In genomic region chr1:33497410-33497809, GRCh38 we compare ENCODE assay signal across 1 cellular context.
TF ChIP-seq lines count a peak whose summit lies in the region.

No MANE protein-coding gene starts in this region.

TF ChIP-seq in HepG2, 621 proteins besides CTCF, POLR2A, EP300 and RAD21 (continued from another document and continues in another):
- no peak for TF ChIP-seq ZNF407 (CRISPR knock-in tag; IDR thresholded peaks at IDR 0.05; ENCODE audit: not compliant biosample characterization)
- TF ChIP-seq ZNF33A (CRISPR knock-in tag; IDR thresholded peaks at IDR 0.05; ENCODE audit: borderline replicate concordance): no peak
- TF ChIP-seq TFAP4 (IDR thresholded peaks at IDR 0.05; ENCODE audit: borderline replicate concordance, low read depth): peak; percentile 36; the same call in 1 of the 2 replicates
- TF ChIP-seq SMYD3 (CRISPR knock-in tag; IDR thresholded peaks at IDR 0.05): no peak
- no peak for TF ChIP-seq KDM1A (CRISPR knock-in tag; IDR thresholded peaks at IDR 0.05)
- no peak for TF ChIP-seq ZNF350 (CRISPR knock-in tag; IDR thresholded peaks at IDR 0.05; ENCODE audit: borderline replicate concordance, low read depth)
- TF ChIP-seq RXRB (CRISPR knock-in tag; IDR thresholded peaks at IDR 0.05; ENCODE audit: borderline replicate concordance): 0 out of 2 replicates have a peak, but pooled peaks have one; percentile 8
- TF ChIP-seq KAT2B (IDR thresholded peaks at IDR 0.05; ENCODE audit: borderline replicate concordance, low read depth, low read length): no peak
- no peak for TF ChIP-seq ZXDC (CRISPR knock-in tag; IDR thresholded peaks at IDR 0.05)
- peak; percentile 22; the same call in 1 of the 2 replicates for TF ChIP-seq PITX1 (CRISPR knock-in tag; IDR thresholded peaks at IDR 0.05)
- TF ChIP-seq ARNT (IDR thresholded peaks at IDR 0.05): no peak
- TF ChIP-seq MAFF (IDR thresholded peaks at IDR 0.05; ENCODE audit: low read depth, low read length): no peak
- TF ChIP-seq AFF4 (CRISPR knock-in tag; IDR thresholded peaks at IDR 0.05): no peak
- TF ChIP-seq MXI1 (IDR thresholded peaks at IDR 0.05; ENCODE audit: borderline replicate concordance, low read depth, low read length): 0 out of 3 replicates have a peak, but pooled peaks have one; percentile 29
- TF ChIP-seq ZNF790 (CRISPR knock-in tag; IDR thresholded peaks at IDR 0.05; ENCODE audit: borderline replicate concordance): no peak
- no peak for TF ChIP-seq ZNF772 (CRISPR knock-in tag; IDR thresholded peaks at IDR 0.05)
- no peak for TF ChIP-seq ZNF232 (CRISPR knock-in tag; IDR thresholded peaks at IDR 0.05; ENCODE audit: borderline replicate concordance)
- TF ChIP-seq GLMP (CRISPR knock-in tag; IDR thresholded peaks at IDR 0.05; ENCODE audit: borderline replicate concordance): no peak
- no peak for TF ChIP-seq HNRNPLL (IDR thresholded peaks at IDR 0.05; ENCODE audit: low read depth, low read length, poor library complexity, severe bottlenecking)
- TF ChIP-seq ZNF205 (CRISPR knock-in tag; IDR thresholded peaks at IDR 0.05): no peak
- no peak for TF ChIP-seq KLF9 (CRISPR knock-in tag; IDR thresholded peaks at IDR 0.05; ENCODE audit: low read depth)
- no peak for TF ChIP-seq SKIL (CRISPR knock-in tag; IDR thresholded peaks at IDR 0.05; ENCODE audit: borderline replicate concordance)
- peak; percentile 28; the same call in 1 of the 2 replicates for TF ChIP-seq MNT (IDR thresholded peaks at IDR 0.05)
- no peak for TF ChIP-seq ZNF720 (CRISPR knock-in tag; IDR thresholded peaks at IDR 0.05)
- TF ChIP-seq ZSCAN12 (CRISPR knock-in tag; IDR thresholded peaks at IDR 0.05): no peak
- peak; percentile 60; the same call in 1 of the 2 replicates for TF ChIP-seq TGIF2 (CRISPR knock-in tag; IDR thresholded peaks at IDR 0.05)
- no peak for TF ChIP-seq ZNF30 (CRISPR knock-in tag; IDR thresholded peaks at IDR 0.05)
- peak; percentile 24 for TF ChIP-seq TEAD3 (CRISPR knock-in tag; optimal IDR thresholded peaks at IDR 0.05; ENCODE audit: borderline replicate concordance)
- TF ChIP-seq RBM39 (IDR thresholded peaks at IDR 0.05; ENCODE audit: low read depth, low read length, poor library complexity, severe bottlenecking): no peak
- TF ChIP-seq TCF7L2 (IDR thresholded peaks at IDR 0.05; ENCODE audit: low read depth, low read length): no peak
- no peak for TF ChIP-seq NONO (IDR thresholded peaks at IDR 0.05)
- TF ChIP-seq NONO (CRISPR knock-in tag; conservative IDR thresholded peaks at IDR 0.05): no peak
- TF ChIP-seq TEF (CRISPR knock-in tag; IDR thresholded peaks at IDR 0.05): no peak
- TF ChIP-seq NR2F2 (IDR thresholded peaks at IDR 0.05; ENCODE audit: borderline replicate concordance, low read depth): no peak
- no peak for TF ChIP-seq DR1 (CRISPR knock-in tag; IDR thresholded peaks at IDR 0.05)
- no peak for TF ChIP-seq ZIK1 (CRISPR knock-in tag; IDR thresholded peaks at IDR 0.05; ENCODE audit: borderline replicate concordance, low read depth)
- TF ChIP-seq E2F5 (CRISPR knock-in tag; conservative IDR thresholded peaks at IDR 0.05): no peak
- TF ChIP-seq EZH2 (conservative IDR thresholded peaks at IDR 0.05; ENCODE audit: low read depth, low read length): no peak
- no peak for TF ChIP-seq ZNF432 (CRISPR knock-in tag; IDR thresholded peaks at IDR 0.05; ENCODE audit: borderline replicate concordance)
